ENCODE assay signal across 1 cellular context in genomic region chr2:218217366-218218309, GRCh38.
A peak's percentile ranks its signal among the peaks of the same experiment; 100 is the strongest.
TF ChIP-seq lines count a peak whose summit lies in the region.

No MANE protein-coding gene starts in this region.

TF ChIP-seq in HepG2, 621 proteins besides CTCF, POLR2A, EP300 and RAD21 (continues in another document):
- 0 out of 2 replicates have a peak, but pooled peaks have one; percentile 40 for TF ChIP-seq ZNF430 (CRISPR knock-in tag; IDR thresholded peaks at IDR 0.05)
- peak; percentile 82 for TF ChIP-seq HNRNPK (IDR thresholded peaks at IDR 0.05; ENCODE audit: low read depth, low read length, poor library complexity, severe bottlenecking)
- no peak; the same call in 1 of the 2 replicates for TF ChIP-seq ZNF747 (CRISPR knock-in tag; IDR thresholded peaks at IDR 0.05; ENCODE audit: borderline replicate concordance)
- no peak for TF ChIP-seq MTF1 (CRISPR knock-in tag; IDR thresholded peaks at IDR 0.05)
- no peak for TF ChIP-seq CREB1 (IDR thresholded peaks at IDR 0.05)
- no peak for TF ChIP-seq CREB1 (CRISPR knock-in tag; IDR thresholded peaks at IDR 0.05)
- TF ChIP-seq ARID3A (IDR thresholded peaks at IDR 0.05; ENCODE audit: low read depth, low read length), result no peak
- 0 out of 2 replicates have a peak, but pooled peaks have one; percentile 38 for TF ChIP-seq NFE2L1 (CRISPR knock-in tag; IDR thresholded peaks at IDR 0.05; ENCODE audit: borderline replicate concordance)
- TF ChIP-seq HCFC1 (IDR thresholded peaks at IDR 0.05; ENCODE audit: low read depth, low read length), result no peak
- TF ChIP-seq ZNF782 (CRISPR knock-in tag; IDR thresholded peaks at IDR 0.05; ENCODE audit: borderline replicate concordance), result 0 out of 2 replicates have a peak, but pooled peaks have one; percentile 11
- peak; percentile 57; the same call in 1 of the 2 replicates for TF ChIP-seq RFXAP (CRISPR knock-in tag; IDR thresholded peaks at IDR 0.05; ENCODE audit: borderline replicate concordance)
- peak; percentile 77; the same call in 1 of the 2 replicates for TF ChIP-seq SIN3A (IDR thresholded peaks at IDR 0.05; ENCODE audit: borderline replicate concordance, low read depth, low read length)
- no peak for TF ChIP-seq REST (IDR thresholded peaks at IDR 0.05; ENCODE audit: borderline replicate concordance in 1 of 2, low read depth in 1 of 2, low read length in 2 of 2)
- no peak for TF ChIP-seq CBX2 (IDR thresholded peaks at IDR 0.05; ENCODE audit: low read depth, low read length)
- no peak for TF ChIP-seq CBX2 (CRISPR knock-in tag; IDR thresholded peaks at IDR 0.05; ENCODE audit: low read depth)
- peak; percentile 62; the same call in 1 of the 2 replicates for TF ChIP-seq ZFP91 (CRISPR knock-in tag; IDR thresholded peaks at IDR 0.05; ENCODE audit: borderline replicate concordance)
- TF ChIP-seq ZNF740 (CRISPR knock-in tag; IDR thresholded peaks at IDR 0.05), result no peak
- no peak for TF ChIP-seq GFI1 (CRISPR knock-in tag; IDR thresholded peaks at IDR 0.05; ENCODE audit: borderline replicate concordance)
- no peak for TF ChIP-seq ZNF484 (CRISPR knock-in tag; IDR thresholded peaks at IDR 0.05; ENCODE audit: borderline replicate concordance, low read depth)
- TF ChIP-seq ZFX (CRISPR knock-in tag; IDR thresholded peaks at IDR 0.05; ENCODE audit: low read depth), result peak; percentile 55; the same call in 1 of the 2 replicates
- TF ChIP-seq ZNF12 (CRISPR knock-in tag; IDR thresholded peaks at IDR 0.05), result no peak
- TF ChIP-seq MLXIP (CRISPR knock-in tag; IDR thresholded peaks at IDR 0.05; ENCODE audit: borderline replicate concordance), result 0 out of 2 replicates have a peak, but pooled peaks have one; percentile 19
- TF ChIP-seq BCLAF1 (IDR thresholded peaks at IDR 0.05), result no peak
- no peak for TF ChIP-seq ZSCAN12 (CRISPR knock-in tag; IDR thresholded peaks at IDR 0.05)
- TF ChIP-seq ZBTB39 (CRISPR knock-in tag; IDR thresholded peaks at IDR 0.05), result 0 out of 2 replicates have a peak, but pooled peaks have one; percentile 45
- TF ChIP-seq CENPT (CRISPR knock-in tag; IDR thresholded peaks at IDR 0.05; ENCODE audit: low read depth), result no peak
- TF ChIP-seq ZNF3 (CRISPR knock-in tag; IDR thresholded peaks at IDR 0.05), result no peak; the same call in 1 of the 2 replicates
- TF ChIP-seq TAF15 (IDR thresholded peaks at IDR 0.05; ENCODE audit: low read depth, low read length, poor library complexity, severe bottlenecking), result peak; percentile 30
- 0 out of 2 replicates have a peak, but pooled peaks have one; percentile 59 for TF ChIP-seq HIC2 (CRISPR knock-in tag; IDR thresholded peaks at IDR 0.05; ENCODE audit: low read depth)
- 0 out of 2 replicates have a peak, but pooled peaks have one; percentile 9 for TF ChIP-seq TFDP1 (CRISPR knock-in tag; IDR thresholded peaks at IDR 0.05; ENCODE audit: borderline replicate concordance)
- TF ChIP-seq ZNF124 (CRISPR knock-in tag; IDR thresholded peaks at IDR 0.05), result no peak
- no peak for TF ChIP-seq NKX3-1 (CRISPR knock-in tag; IDR thresholded peaks at IDR 0.05)
- peak; percentile 37; the same call in 1 of the 2 replicates for TF ChIP-seq YEATS4 (CRISPR knock-in tag; IDR thresholded peaks at IDR 0.05; ENCODE audit: borderline replicate concordance)
